In genomic region chr16:27352026-27352425, GRCh38 we compare ENCODE assay signal across 12 cellular contexts.
"Had no signal": no experiment of that assay in that cellular context is flagged by ENCODE, and none has a peak within 500 bp of the region (broad histone marks: within the 10 kb centered on the region; RNA-seq: fewer than 3 reads in every experiment).

No MANE protein-coding gene starts in this region.

- H3K27me3 Mint-ChIP-seq: stimulated activated memory B cell treated with anti-CD40 and anti-IgM and Interleukin-4, amounts not matched to agents 10 μg/mL and 1 μg/mL and 100 μg/mL, for 72 hours had no signal

- H3K9me3 ChIP-seq: esophagus squamous epithelium, psoas muscle, right lobe of liver, suprapubic skin, upper lobe of right lung had no signal

- H3K4me3 ChIP-seq: esophagus squamous epithelium, lung, psoas muscle, right lobe of liver, suprapubic skin, upper lobe of right lung had no signal

- H3K9me3 Mint-ChIP-seq: natural killer cell; stimulated activated memory B cell treated with anti-CD40 and anti-IgM and Interleukin-4, amounts not matched to agents 10 μg/mL and 1 μg/mL and 100 μg/mL, for 72 hours had no signal

- H3K27me3 ChIP-seq: esophagus squamous epithelium, right lobe of liver, suprapubic skin, upper lobe of right lung had no signal

- DNase-seq: activated CD4-positive, alpha-beta T cell treated with anti-CD3 and anti-CD28 coated beads, Interleukin-2, amount 50 U/mL, for 4 hours; esophagus squamous epithelium; foreskin fibroblast; left colon; natural killer cell; psoas muscle; right lobe of liver; SIG-M5; upper lobe of right lung had no signal

- ATAC-seq: left colon; natural killer cell; psoas muscle; right lobe of liver; stimulated activated memory B cell treated with anti-CD40 and anti-IgM and Interleukin-4, amounts not matched to agents 10 μg/mL and 1 μg/mL and 100 μg/mL, for 72 hours; upper lobe of right lung had no signal

- H3K4me3 Mint-ChIP-seq: natural killer cell; stimulated activated memory B cell treated with anti-CD40 and anti-IgM and Interleukin-4, amounts not matched to agents 10 μg/mL and 1 μg/mL and 100 μg/mL, for 72 hours had no signal

- H3K27ac Mint-ChIP-seq: stimulated activated memory B cell treated with anti-CD40 and anti-IgM and Interleukin-4, amounts not matched to agents 10 μg/mL and 1 μg/mL and 100 μg/mL, for 72 hours had no signal

- H3K4me1 ChIP-seq: psoas muscle, right lobe of liver, suprapubic skin, upper lobe of right lung had no signal

- H3K27ac ChIP-seq: esophagus squamous epithelium, psoas muscle, right lobe of liver, suprapubic skin, upper lobe of right lung had no signal
